Comparison of ENCODE assay signal across 8 cellular contexts in genomic region chr7:85890244-85890811, GRCh38.
DNase-seq lines count a peak whose midpoint lies in the region; ATAC-seq and TF ChIP-seq lines count a peak whose summit lies in the region.

No MANE protein-coding gene starts in this region.

- no peak overlapping the region for H3K4me2 ChIP-seq in DOHH2 (ENCODE audit: low read length)
- H3K4me2 ChIP-seq in Karpas-422 (ENCODE audit: low read depth, low read length, poor library complexity, severe bottlenecking) = no peak overlapping the region

- H3K4me1 ChIP-seq in DOHH2 (ENCODE audit: control insufficient read depth, low read length) = no peaks in the 10 kb centered on the region
- H3K4me1 ChIP-seq in Karpas-422 (ENCODE audit: low read length) = no peaks in the 10 kb centered on the region
- H3K4me1 ChIP-seq in RWPE2 (ENCODE audit: insufficient read depth, poor library complexity, severe bottlenecking) = no peaks in the 10 kb centered on the region
- no peaks in the 10 kb centered on the region for H3K4me1 ChIP-seq in testis

- H3K4me3 ChIP-seq in DOHH2 (ENCODE audit: low read length) (no peak overlapping the region), Karpas-422 (ENCODE audit: low read length) (no peak overlapping the region), RWPE2 (ENCODE audit: severe bottlenecking) (no peak overlapping the region), foreskin fibroblast (ENCODE audit: low read depth in 1 of 2, low read length in 2 of 2) (no peak overlapping the region), testis (no peak overlapping the region)

- H3K9me3 Mint-ChIP-seq in effector memory CD8-positive, alpha-beta T cell = peaks cover 0 to 12% of the 10 kb centered on the region in 2 donors

- H3K9me3 ChIP-seq in DOHH2 (ENCODE audit: control insufficient read depth, insufficient read depth, low read length) (no peaks in the 10 kb centered on the region), Karpas-422 (ENCODE audit: low read length) (no peaks in the 10 kb centered on the region), RWPE2 (ENCODE audit: severe bottlenecking) (no peaks in the 10 kb centered on the region), testis (no peaks in the 10 kb centered on the region)

- intact Hi-C loops in testis (cut with DNase I; ENCODE audit: low total_unique reads) = loop anchor here (10.0 kb wide), 1 partner anchor 1014 kb away; no protein-coding TSS in a partner anchor

- H3K4me1 Mint-ChIP-seq in effector memory CD8-positive, alpha-beta T cell (ENCODE audit: low read depth in 2 of 2) = no peaks in the 10 kb centered on the region

- H3K36me3 ChIP-seq in DOHH2 (ENCODE audit: control insufficient read depth, low read length) (no peaks in the 10 kb centered on the region), Karpas-422 (ENCODE audit: insufficient read depth, low read length) (no peaks in the 10 kb centered on the region), RWPE2 (ENCODE audit: low read depth) (no peaks in the 10 kb centered on the region), testis (ENCODE audit: low read depth, missing control alignments) (no peaks in the 10 kb centered on the region)

- H3K27me3 ChIP-seq in DOHH2 (ENCODE audit: control insufficient read depth, low read length) (no peaks in the 10 kb centered on the region), Karpas-422 (ENCODE audit: low read length) (no peaks in the 10 kb centered on the region), RWPE2 (ENCODE audit: insufficient read depth, poor library complexity, severe bottlenecking) (no peaks in the 10 kb centered on the region), testis (no peaks in the 10 kb centered on the region)

- H3K27ac ChIP-seq in DOHH2 (ENCODE audit: low read depth, low read length) = no peak overlapping the region
- no peak overlapping the region for H3K27ac ChIP-seq in Karpas-422 (ENCODE audit: low read length)
- H3K27ac ChIP-seq in RWPE2 (ENCODE audit: poor library complexity, severe bottlenecking) = no peak overlapping the region
- no peak overlapping the region for H3K27ac ChIP-seq in testis

- H3K79me2 ChIP-seq in DOHH2 (ENCODE audit: control insufficient read depth, low read length) = no peaks in the 10 kb centered on the region
- no peaks in the 10 kb centered on the region for H3K79me2 ChIP-seq in Karpas-422 (ENCODE audit: low read length)

- H2AFZ ChIP-seq in Karpas-422 (ENCODE audit: low read length) = no peak overlapping the region

- TF ChIP-seq CTCF in DOHH2 (IDR thresholded peaks at IDR 0.05; ENCODE audit: low read depth, low read length, poor library complexity, severe bottlenecking) (peak; percentile 67), RWPE2 (IDR thresholded peaks at IDR 0.05; ENCODE audit: poor library complexity, severe bottlenecking) (peak; percentile 78), foreskin fibroblast (IDR thresholded peaks at IDR 0.05; ENCODE audit: low read depth, low read length) (peak; percentile 44), testis (IDR thresholded peaks at IDR 0.05) (peak; percentile 17 to 53 (median 45))

- no peak overlapping the region for H3K9ac ChIP-seq in Karpas-422 (ENCODE audit: low read length)

- TF ChIP-seq POLR2A in testis (IDR thresholded peaks at IDR 0.05) = no peak

- H3K27me3 Mint-ChIP-seq in effector memory CD8-positive, alpha-beta T cell = no peaks in the 10 kb centered on the region

- H3K4me3 Mint-ChIP-seq in effector memory CD8-positive, alpha-beta T cell = no peak overlapping the region

- H3K36me3 Mint-ChIP-seq in effector memory CD8-positive, alpha-beta T cell (ENCODE audit: insufficient read depth) = no peaks in the 10 kb centered on the region

- H4K20me1 ChIP-seq in DOHH2 (ENCODE audit: control insufficient read depth, insufficient read depth, low read depth, low read length) (no peaks in the 10 kb centered on the region), Karpas-422 (ENCODE audit: insufficient read depth, low read depth, low read length) (no peaks in the 10 kb centered on the region)

- no peaks in the 10 kb centered on the region for H3F3A ChIP-seq in DOHH2 (ENCODE audit: control insufficient read depth, insufficient read depth)

- no peaks in the 10 kb centered on the region for H3K9me2 ChIP-seq in DOHH2 (replicated peaks; ENCODE audit: control insufficient read depth, low read length)
- H3K9me2 ChIP-seq in Karpas-422 (replicated peaks; ENCODE audit: insufficient read depth, low read length) = no peaks in the 10 kb centered on the region

- ATAC-seq in GM21529 (IDR thresholded peaks at IDR 0.05; ENCODE audit: unreplicated experiment) (peak; percentile 91), RWPE2 (ENCODE audit: low read depth) (no peak)
- no peak for ATAC-seq in effector memory CD8-positive, alpha-beta T cell (replicated peaks)

- DNase-seq in Karpas-422 = peak; percentile 71
- DNase-seq in RWPE2 (ENCODE audit: low spot score) = no peak
- peak; percentile 1 to 34 for DNase-seq in foreskin fibroblast
- no peak for DNase-seq in testis
- no peak for DNase-seq in effector memory CD8-positive, alpha-beta T cell
- DNase-seq in activated CD4-positive, CD25-positive, alpha-beta regulatory T cell treated with anti-CD3 and anti-CD28 coated beads, Interleukin-2, amount 50 U/mL, for 72 hours = no peak

- H3K27ac Mint-ChIP-seq in effector memory CD8-positive, alpha-beta T cell = no peak overlapping the region

Comparison
In these comparisons a context has a peak if more than half of its experiments do, and no peak if none do; other contexts are left out.
1. DNase-seq: peak in Karpas-422 (single experiment) and foreskin fibroblast (2 of 2); none in RWPE2 (single experiment), testis (single experiment), effector memory CD8-positive, alpha-beta T cell (0 of 3) and activated CD4-positive, CD25-positive, alpha-beta regulatory T cell treated with anti-CD3 and anti-CD28 coated beads, Interleukin-2, amount 50 U/mL, for 72 hours (single experiment).
2. Peak in every context shown above with its lines, with median percentiles within 50 percentile points of each other: CTCF ChIP-seq.